ENCODE assay signal across 26 cellular contexts in genomic region chr3:51422211-51422610, GRCh38. TPM values are rescaled to one million over a fixed set of nuclear protein-coding genes. Genes with fewer than 3 reads are reported as not detected.
DNase-seq lines count a peak whose midpoint lies in the region; ATAC-seq, FAIRE-seq and TF ChIP-seq lines count a peak whose summit lies in the region.
"Had no signal": no experiment of that assay in that cellular context is flagged by ENCODE, and none has a peak within 500 bp of the region (broad histone marks: within the 10 kb centered on the region; RNA-seq: fewer than 3 reads in every experiment).

No MANE protein-coding gene starts in this region.

- DNase-seq in activated T-cell treated with anti-CD3 and anti-CD28 coated beads, Interleukin-2, amount 50 U/mL, for 24 hours: no peak
- DNase-seq in activated T-cell treated with anti-CD3 and anti-CD28 coated beads, Interleukin-2, amount 50 U/mL, for 4 hours: no peak
- DNase-seq in GM12891 (ENCODE audit: insufficient read length, low spot score): no peak
- no peak for DNase-seq in activated B cell treated with CpG ODN at 0.5 μM for 24 hours
- no peak for DNase-seq in memory B cell (ENCODE audit: low spot score in 2 of 2)
- DNase-seq in GM13977 (ENCODE audit: low spot score): no peak
- DNase-seq: C1 segment of cervical spinal cord; Caco-2; CD4-positive, alpha-beta memory T cell; GDM1; IMR-90; KG1; MM.1S; NCI-H1048; NCI-H1417; NCI-H1694 treated with DMSO at 0.1 percent for 48 hours; NCI-H2081; NCI-H2227 treated with DMSO at 0.1 percent for 48 hours; NCI-H526 treated with DMSO at 0.1 percent for 48 hours; PC-9; SJCRH30 had no signal

- POLR2A ChIA-PET in activated B cell treated with CpG ODN at 0.5 μM for 24 hours (lab: Charles Lee): no interaction called here

- H3K4me1 Mint-ChIP-seq in activated T-cell treated with anti-CD3 and anti-CD28 coated beads, Interleukin-2, amount 50 U/mL, for 24 hours (ENCODE audit: low read depth): no peaks in the 10 kb centered on the region
- H3K4me1 Mint-ChIP-seq in activated T-cell treated with anti-CD3 and anti-CD28 coated beads, Interleukin-2, amount 50 U/mL, for 4 hours (ENCODE audit: low read depth): no peaks in the 10 kb centered on the region
- H3K4me1 Mint-ChIP-seq in activated B cell treated with CpG ODN at 0.5 μM for 24 hours (no peaks in the 10 kb centered on the region), memory B cell (no peaks in the 10 kb centered on the region)

- no peak for ATAC-seq in activated T-cell treated with anti-CD3 and anti-CD28 coated beads, Interleukin-2, amount 50 U/mL, for 4 hours
- ATAC-seq in activated B cell treated with CpG ODN at 0.5 μM for 24 hours (ENCODE audit: low read depth) (no peak), memory B cell (ENCODE audit: low read depth) (no peak), GM18517 (IDR thresholded peaks at IDR 0.05; ENCODE audit: unreplicated experiment) (no peak)
- ATAC-seq: GM12878, HCT116, Right ventricle myocardium inferior had no signal

- in situ Hi-C loops in GM13977 (cut with MboI; ENCODE audit: low pct_unique_long_range_greater_than_20kb, low sequenced_read_pairs, unreplicated experiment): no loop called here

- H3K9me3 Mint-ChIP-seq in activated T-cell treated with anti-CD3 and anti-CD28 coated beads, Interleukin-2, amount 50 U/mL, for 24 hours: no peaks in the 10 kb centered on the region
- no peaks in the 10 kb centered on the region for H3K9me3 Mint-ChIP-seq in activated T-cell treated with anti-CD3 and anti-CD28 coated beads, Interleukin-2, amount 50 U/mL, for 4 hours
- H3K9me3 Mint-ChIP-seq in activated B cell treated with CpG ODN at 0.5 μM for 24 hours (no peaks in the 10 kb centered on the region), memory B cell (no peaks in the 10 kb centered on the region)
- H3K9me3 Mint-ChIP-seq: CD4-positive, alpha-beta memory T cell had no signal

- TF ChIP-seq CTCF in activated B cell treated with CpG ODN at 0.5 μM for 24 hours (IDR thresholded peaks at IDR 0.05) (no peak), GM13977 (IDR thresholded peaks at IDR 0.05; ENCODE audit: extremely low read depth, insufficient read depth, missing control alignments) (no peak)

- TF ChIP-seq POLR2A in GM12891 (IDR thresholded peaks at IDR 0.05; ENCODE audit: low read depth, low read length): no peak

- H3K27me3 Mint-ChIP-seq in activated T-cell treated with anti-CD3 and anti-CD28 coated beads, Interleukin-2, amount 50 U/mL, for 24 hours: no peaks in the 10 kb centered on the region
- no peaks in the 10 kb centered on the region for H3K27me3 Mint-ChIP-seq in activated T-cell treated with anti-CD3 and anti-CD28 coated beads, Interleukin-2, amount 50 U/mL, for 4 hours (ENCODE audit: low read depth)
- H3K27me3 Mint-ChIP-seq in activated B cell treated with CpG ODN at 0.5 μM for 24 hours: no peaks in the 10 kb centered on the region
- H3K27me3 Mint-ChIP-seq in memory B cell: no peaks in the 10 kb centered on the region
- H3K27me3 Mint-ChIP-seq: CD4-positive, alpha-beta memory T cell had no signal

- peaks cover 86% of the 10 kb centered on the region for H3K36me3 Mint-ChIP-seq in activated T-cell treated with anti-CD3 and anti-CD28 coated beads, Interleukin-2, amount 50 U/mL, for 24 hours (ENCODE audit: low read depth)
- peaks cover 20% of the 10 kb centered on the region for H3K36me3 Mint-ChIP-seq in activated T-cell treated with anti-CD3 and anti-CD28 coated beads, Interleukin-2, amount 50 U/mL, for 4 hours (ENCODE audit: insufficient read depth)
- H3K36me3 Mint-ChIP-seq in activated B cell treated with CpG ODN at 0.5 μM for 24 hours (ENCODE audit: low read depth) (peaks cover 70% of the 10 kb centered on the region), memory B cell (peaks cover 20% of the 10 kb centered on the region)

- H3K4me3 Mint-ChIP-seq in activated T-cell treated with anti-CD3 and anti-CD28 coated beads, Interleukin-2, amount 50 U/mL, for 24 hours: no peak overlapping the region
- no peak overlapping the region for H3K4me3 Mint-ChIP-seq in activated T-cell treated with anti-CD3 and anti-CD28 coated beads, Interleukin-2, amount 50 U/mL, for 4 hours
- no peak overlapping the region for H3K4me3 Mint-ChIP-seq in activated B cell treated with CpG ODN at 0.5 μM for 24 hours
- no peak overlapping the region for H3K4me3 Mint-ChIP-seq in memory B cell
- H3K4me3 Mint-ChIP-seq: CD4-positive, alpha-beta memory T cell had no signal

- H3K27ac Mint-ChIP-seq in activated T-cell treated with anti-CD3 and anti-CD28 coated beads, Interleukin-2, amount 50 U/mL, for 24 hours: peak overlapping the region; percentile 65
- H3K27ac Mint-ChIP-seq in activated B cell treated with CpG ODN at 0.5 μM for 24 hours (peak overlapping the region; percentile 1), memory B cell (peak overlapping the region; percentile 58)

- intact Hi-C loops in activated B cell treated with CpG ODN at 0.5 μM for 24 hours (cut with micrococcal nuclease): no loop called here

- CTCF ChIA-PET in activated B cell treated with CpG ODN at 0.5 μM for 24 hours (lab: Charles Lee): interaction anchor here (1.9 kb wide), 1 partner anchor 13 kb away, joined by 4 read pairs; no protein-coding TSS in a partner anchor

- FAIRE-seq in GM12891 (lab: Jason Lieb, UNC): peak; percentile 45
- FAIRE-seq: GM12878, GM19239 had no signal

TF ChIP-seq in GM12891, 5 proteins besides CTCF, POLR2A, EP300 and RAD21:
- TF ChIP-seq SPI1 (IDR thresholded peaks at IDR 0.05; ENCODE audit: low read depth, low read length) (no peak), PAX5 (IDR thresholded peaks at IDR 0.05; ENCODE audit: insufficient read depth, low read length, severe bottlenecking) (no peak), POU2F2 (IDR thresholded peaks at IDR 0.05; ENCODE audit: low read depth, low read length) (no peak), POLR2AphosphoS5 (IDR thresholded peaks at IDR 0.05; ENCODE audit: low read depth, low read length) (no peak), TAF1 (IDR thresholded peaks at IDR 0.05; ENCODE audit: low read depth, low read length) (no peak)

RNA-seq across cellular contexts. Expression of gene RBM15B, which starts 31.1 kb away (rescaled TPM):
- 10 to 100 TPM; 42.1 to 43.4 (median 42.3) TPM for total RNA-seq in activated T-cell treated with anti-CD3 and anti-CD28 coated beads, Interleukin-2, amount 50 U/mL, for 4 hours
- polyA plus RNA-seq in GM12891 (2012; ENCODE audit: low read depth, missing spikeins): 11.4 TPM
- 28.0 and 28.9 TPM in 2 replicates for total RNA-seq in activated B cell treated with CpG ODN at 0.5 μM for 24 hours

RNA-seq across cellular contexts. Expression of gene MANF, which starts 37.1 kb away (rescaled TPM):
- 100 to 1,000 TPM; 226 to 237 (median 236) TPM for total RNA-seq in activated T-cell treated with anti-CD3 and anti-CD28 coated beads, Interleukin-2, amount 50 U/mL, for 4 hours
- polyA plus RNA-seq in GM12891 (2012; ENCODE audit: low read depth, missing spikeins): 60.4 TPM
- total RNA-seq in activated B cell treated with CpG ODN at 0.5 μM for 24 hours: 64.2 and 66.1 TPM in 2 replicates

Comparison
In these comparisons a context has a peak if more than half of its experiments do, and no peak if none do; other contexts are left out.
1. H3K27ac Mint-ChIP-seq: peak in every context shown above with its lines; median percentile 65 in activated T-cell treated with anti-CD3 and anti-CD28 coated beads, Interleukin-2, amount 50 U/mL, for 24 hours; 58 in memory B cell; 1 in activated B cell treated with CpG ODN at 0.5 μM for 24 hours.